18 cellular contexts compared by ENCODE assay signal in the genomic region with DNA sequence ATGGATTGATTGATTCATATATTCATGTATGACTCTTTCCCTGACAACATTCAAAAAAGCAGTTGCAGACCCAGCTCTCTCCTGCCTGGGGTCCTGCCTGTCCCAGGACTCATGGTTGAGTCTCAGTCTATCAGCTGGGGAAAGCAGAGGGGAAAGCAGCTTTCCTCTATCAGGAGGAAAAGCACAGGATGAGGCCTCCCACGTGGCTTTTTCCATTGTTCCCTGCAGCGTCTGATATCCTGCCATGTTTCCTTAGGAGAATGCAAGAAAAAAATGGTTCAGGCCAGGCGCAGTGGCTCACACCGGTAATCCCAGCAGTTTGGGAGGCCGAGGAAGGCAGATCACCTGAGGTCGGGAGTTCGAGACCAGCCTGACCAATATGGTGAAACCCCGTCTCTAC.
DNase-seq lines count a peak whose midpoint lies in the region; ATAC-seq and TF ChIP-seq lines count a peak whose summit lies in the region.
"Had no signal": no experiment of that assay in that cellular context is flagged by ENCODE, and none has a peak within 500 bp of the region (broad histone marks: within the 10 kb centered on the region; RNA-seq: fewer than 3 reads in every experiment).

No MANE protein-coding gene starts in this region.

- 64 to 66% methylated on average over 8 of the region's 8 CpGs for WGBS in endodermal cell (ENCODE audit: insufficient coverage in 1 of 2, insufficient read length in 1 of 2), 2 experiments

- peak; percentile 5 for DNase-seq in NCI-H69 (lab: John Stamatoyannopoulos, UW)
- peak; percentile 73 for DNase-seq in endodermal cell
- no peak for DNase-seq in left lobe of liver (ENCODE audit: low spot score)
- peak; percentile 83 for DNase-seq in osteoblast (ENCODE audit: insufficient read length, low spot score, missing footprints)
- DNase-seq in activated gamma-delta T cell treated with Interleukin-2 at 50 U/mL for 16 hours, result no peak
- no peak for DNase-seq in HT-29 (ENCODE audit: low spot score)
- DNase-seq in stimulated activated CD4-positive, alpha-beta T cell treated with anti-CD3 and anti-CD28 coated beads, Interleukin-1b, Interleukin-23, amount 100 ng/mL, for 48 hours, result no peak
- DNase-seq: CD4-positive, CD25-positive, alpha-beta regulatory T cell; DMS153; DND-41; MV-4-11; NCI-H1105; NCI-H1436 treated with DMSO at 0.1 percent for 48 hours; NCI-H187 treated with DMSO at 0.1 percent for 48 hours; NCI-H524; NCI-H774 had no signal

- no peaks in the 10 kb centered on the region for H3K79me2 ChIP-seq in osteoblast (ENCODE audit: insufficient read depth, low read length)

- no peaks in the 10 kb centered on the region for H3K9me3 Mint-ChIP-seq in endodermal cell
- H3K9me3 Mint-ChIP-seq: CD4-positive, CD25-positive, alpha-beta regulatory T cell had no signal

- no peaks in the 10 kb centered on the region for H3K27me3 ChIP-seq in endodermal cell (ENCODE audit: control insufficient read depth, insufficient read depth, low read length, poor library complexity, severe bottlenecking)
- peaks cover 7% of the 10 kb centered on the region for H3K27me3 ChIP-seq in osteoblast (ENCODE audit: insufficient read depth, low read length)
- H3K27me3 ChIP-seq: BLaER1 had no signal

- TF ChIP-seq CTCF in endodermal cell (conservative IDR thresholded peaks at IDR 0.05) (no peak), osteoblast (IDR thresholded peaks at IDR 0.05; ENCODE audit: extremely low read depth, low read depth, low read length) (no peak)

- no peaks in the 10 kb centered on the region for H4K20me1 ChIP-seq in osteoblast (ENCODE audit: insufficient read depth, low read length)
- H4K20me1 ChIP-seq: BLaER1 had no signal

- H3K9me3 ChIP-seq in endodermal cell (ENCODE audit: control insufficient read depth, low read length) (no peaks in the 10 kb centered on the region), osteoblast (ENCODE audit: low read depth, low read length) (no peaks in the 10 kb centered on the region)
- H3K9me3 ChIP-seq: BLaER1 had no signal

- no peak overlapping the region for H2AFZ ChIP-seq in osteoblast (ENCODE audit: low read length)

- H3K4me1 Mint-ChIP-seq in endodermal cell, result peaks cover 8% of the 10 kb centered on the region
- H3K4me1 Mint-ChIP-seq: CD4-positive, CD25-positive, alpha-beta regulatory T cell had no signal

- H3K36me3 ChIP-seq in endodermal cell (ENCODE audit: control insufficient read depth, insufficient read depth, low read length), result no peaks in the 10 kb centered on the region
- no peaks in the 10 kb centered on the region for H3K36me3 ChIP-seq in osteoblast (ENCODE audit: insufficient read depth, low read length)
- H3K36me3 ChIP-seq: BLaER1 had no signal

- H3K27me3 Mint-ChIP-seq in endodermal cell (ENCODE audit: insufficient read depth), result peaks cover 1% of the 10 kb centered on the region

- peak overlapping the region; percentile 33 for H3K27ac Mint-ChIP-seq in endodermal cell
- H3K27ac Mint-ChIP-seq: CD4-positive, CD25-positive, alpha-beta regulatory T cell had no signal

- H3K36me3 Mint-ChIP-seq in endodermal cell (ENCODE audit: low read depth), result no peaks in the 10 kb centered on the region
- H3K36me3 Mint-ChIP-seq: CD4-positive, CD25-positive, alpha-beta regulatory T cell had no signal

- H3K4me3 Mint-ChIP-seq in endodermal cell, result no peak overlapping the region
- H3K4me3 Mint-ChIP-seq: CD4-positive, CD25-positive, alpha-beta regulatory T cell had no signal

- no peak overlapping the region for H3K4me2 ChIP-seq in osteoblast (ENCODE audit: insufficient read depth, low read length)
- H3K4me2 ChIP-seq: BLaER1 had no signal

- no peak overlapping the region for H3K9ac ChIP-seq in endodermal cell (ENCODE audit: extremely low read depth, low read length, poor library complexity, severe bottlenecking)
- H3K9ac ChIP-seq: BLaER1 had no signal

- no peak overlapping the region for H3K4me3 ChIP-seq in endodermal cell (ENCODE audit: low read length)
- no peak overlapping the region for H3K4me3 ChIP-seq in osteoblast (ENCODE audit: insufficient read depth, low read length)
- H3K4me3 ChIP-seq: BLaER1, K562 had no signal

- H3K4me1 ChIP-seq in endodermal cell (ENCODE audit: control insufficient read depth, insufficient read depth, low read length), result peaks cover 10% of the 10 kb centered on the region
- no peaks in the 10 kb centered on the region for H3K4me1 ChIP-seq in osteoblast (ENCODE audit: insufficient read depth, low read length)

- peak; percentile 38 for ATAC-seq in left lobe of liver
- ATAC-seq: K562 had no signal

- peak overlapping the region; percentile 29 for H3K27ac ChIP-seq in endodermal cell (ENCODE audit: low read depth, low read length)
- H3K27ac ChIP-seq in osteoblast (ENCODE audit: low read depth, low read length), result no peak overlapping the region
- H3K27ac ChIP-seq: BLaER1 had no signal

Comparison
In these comparisons a context has a peak if more than half of its experiments do, and no peak if none do; other contexts are left out.
1. DNase-seq: peak in NCI-H69 (single experiment), endodermal cell (single experiment) and osteoblast (single experiment); none in left lobe of liver (single experiment), activated gamma-delta T cell treated with Interleukin-2 at 50 U/mL for 16 hours (single experiment), HT-29 (single experiment) and stimulated activated CD4-positive, alpha-beta T cell treated with anti-CD3 and anti-CD28 coated beads, Interleukin-1b, Interleukin-23, amount 100 ng/mL, for 48 hours (single experiment).